25 cellular contexts compared by ENCODE assay signal in genomic region chr19:51592521-51592920, GRCh38. TPM values are rescaled to one million over a fixed set of nuclear protein-coding genes. Genes with fewer than 3 reads are reported as not detected.
A peak's percentile ranks its signal among the peaks of the same experiment; 100 is the strongest.
DNase-seq lines count a peak whose midpoint lies in the region; ATAC-seq and TF ChIP-seq lines count a peak whose summit lies in the region.
"Had no signal": no experiment of that assay in that cellular context is flagged by ENCODE, and none has a peak within 500 bp of the region (broad histone marks: within the 10 kb centered on the region; RNA-seq: fewer than 3 reads in every experiment).

No MANE protein-coding gene starts in this region.

- DNase-seq in activated naive CD4-positive, alpha-beta T cell treated with Interleukin-2 at 50 U/mL for 16 hours, result no peak
- DNase-seq in activated CD4-positive, alpha-beta memory T cell treated with anti-CD3 and anti-CD28 coated beads, Interleukin-2, amount 10 ng/mL, durations not matched to agents 7 days and 5 days, result no peak
- DNase-seq in mesothelial cell of epicardium (ENCODE audit: low spot score in 2 of 2, unreplicated experiment in 2 of 2) (no peak), progenitor cell of endocrine pancreas (ENCODE audit: low spot score, unreplicated experiment) (no peak), KG1 (lab: John Stamatoyannopoulos, UW) (no peak), left lung (no peak)
- DNase-seq: activated CD4-positive, alpha-beta T cell treated with anti-CD3 and anti-CD28 coated beads for 4 hours; activated gamma-delta T cell treated with Interleukin-2 at 50 U/mL for 16 hours; EL; kidney glomerular epithelial cell; NCI-H1092; NCI-H187 treated with DMSO at 0.1 percent for 48 hours; NCI-H526; sigmoid colon had no signal

- POLR2A ChIA-PET in activated CD4-positive, alpha-beta memory T cell treated with anti-CD3 and anti-CD28 coated beads, Interleukin-2, amount 10 ng/mL, durations not matched to agents 7 days and 5 days (lab: Charles Lee), result no interaction called here

- peak overlapping the region; percentile 52 for H3K4me3 Mint-ChIP-seq in activated naive CD4-positive, alpha-beta T cell treated with anti-CD3 and anti-CD28 coated beads, Interleukin-2, amount 50 U/mL, for 24 hours
- peak overlapping the region; percentile 28 for H3K4me3 Mint-ChIP-seq in activated CD4-positive, alpha-beta memory T cell treated with anti-CD3 and anti-CD28 coated beads, Interleukin-2, amount 10 ng/mL, durations not matched to agents 7 days and 5 days
- peak overlapping the region; percentile 44 for H3K4me3 Mint-ChIP-seq in mesothelial cell of epicardium
- peak overlapping the region; percentile 33 for H3K4me3 Mint-ChIP-seq in progenitor cell of endocrine pancreas (ENCODE audit: low read depth)

- TF ChIP-seq CTCF in mesothelial cell of epicardium (IDR thresholded peaks at IDR 0.05; ENCODE audit: unreplicated experiment), result no peak
- TF ChIP-seq CTCF in progenitor cell of endocrine pancreas (IDR thresholded peaks at IDR 0.05; ENCODE audit: unreplicated experiment), result no peak
- TF ChIP-seq CTCF in left lung (IDR thresholded peaks at IDR 0.05), result no peak

- H3K27me3 ChIP-seq in left lung, result no peaks in the 10 kb centered on the region
- H3K27me3 ChIP-seq: BLaER1 treated with 17β-estradiol and CSF1 and Interleukin-3, amounts not matched to agents 10 nM and 100 nM; SJSA1 had no signal

- H3K27ac Mint-ChIP-seq in activated naive CD4-positive, alpha-beta T cell treated with anti-CD3 and anti-CD28 coated beads, Interleukin-2, amount 50 U/mL, for 24 hours, result no peak overlapping the region
- no peak overlapping the region for H3K27ac Mint-ChIP-seq in activated CD4-positive, alpha-beta memory T cell treated with anti-CD3 and anti-CD28 coated beads, Interleukin-2, amount 10 ng/mL, durations not matched to agents 7 days and 5 days
- H3K27ac Mint-ChIP-seq in mesothelial cell of epicardium, result no peak overlapping the region
- H3K27ac Mint-ChIP-seq in progenitor cell of endocrine pancreas, result no peak overlapping the region
- H3K27ac Mint-ChIP-seq: stimulated activated naive CD8-positive, alpha-beta T cell treated with anti-CD3 and anti-CD28 coated beads, Interleukin-15, Interleukin-2, amounts not matched to agents 100 ng/mL and 50 ng/mL, for 24 hours had no signal

- peaks cover 0 to 14% of the 10 kb centered on the region in 2 donors for H3K9me3 ChIP-seq in left lung

- H3K27me3 Mint-ChIP-seq in activated naive CD4-positive, alpha-beta T cell treated with anti-CD3 and anti-CD28 coated beads, Interleukin-2, amount 50 U/mL, for 24 hours, result peaks cover 7% of the 10 kb centered on the region
- H3K27me3 Mint-ChIP-seq in activated CD4-positive, alpha-beta memory T cell treated with anti-CD3 and anti-CD28 coated beads, Interleukin-2, amount 10 ng/mL, durations not matched to agents 7 days and 5 days, result no peaks in the 10 kb centered on the region
- H3K27me3 Mint-ChIP-seq in mesothelial cell of epicardium (ENCODE audit: low read depth) (no peaks in the 10 kb centered on the region), progenitor cell of endocrine pancreas (no peaks in the 10 kb centered on the region)

- H3K27ac ChIP-seq in left lung, result no peak overlapping the region
- H3K27ac ChIP-seq: BLaER1 treated with 17β-estradiol and CSF1 and Interleukin-3, amounts not matched to agents 10 nM and 100 nM; sigmoid colon; SJSA1 had no signal

- peaks cover 4 to 24% of the 10 kb centered on the region in 2 donors for H3K4me1 ChIP-seq in left lung

- H3K36me3 ChIP-seq in left lung, result peaks cover 0 to 5% of the 10 kb centered on the region in 2 donors

- CTCF ChIA-PET in activated CD4-positive, alpha-beta memory T cell treated with anti-CD3 and anti-CD28 coated beads, Interleukin-2, amount 10 ng/mL, durations not matched to agents 7 days and 5 days (lab: Charles Lee), result no interaction called here

- ATAC-seq in esophagus mucosa, result no peak
- no peak for ATAC-seq in left lung

- H3K9me3 Mint-ChIP-seq in activated naive CD4-positive, alpha-beta T cell treated with anti-CD3 and anti-CD28 coated beads, Interleukin-2, amount 50 U/mL, for 24 hours, result peaks cover 19% of the 10 kb centered on the region
- H3K9me3 Mint-ChIP-seq in activated CD4-positive, alpha-beta memory T cell treated with anti-CD3 and anti-CD28 coated beads, Interleukin-2, amount 10 ng/mL, durations not matched to agents 7 days and 5 days, result peaks cover 25% of the 10 kb centered on the region
- H3K9me3 Mint-ChIP-seq in mesothelial cell of epicardium, result peaks cover 25% of the 10 kb centered on the region
- H3K9me3 Mint-ChIP-seq in progenitor cell of endocrine pancreas (ENCODE audit: low read depth), result peaks cover 8% of the 10 kb centered on the region

- intact Hi-C loops in left lung (cut with DNase I), result no loop called here

- H3K4me1 Mint-ChIP-seq in activated naive CD4-positive, alpha-beta T cell treated with anti-CD3 and anti-CD28 coated beads, Interleukin-2, amount 50 U/mL, for 24 hours, result peaks cover 19% of the 10 kb centered on the region
- peaks cover 25% of the 10 kb centered on the region for H3K4me1 Mint-ChIP-seq in activated CD4-positive, alpha-beta memory T cell treated with anti-CD3 and anti-CD28 coated beads, Interleukin-2, amount 10 ng/mL, durations not matched to agents 7 days and 5 days
- H3K4me1 Mint-ChIP-seq in mesothelial cell of epicardium, result peaks cover 20% of the 10 kb centered on the region
- H3K4me1 Mint-ChIP-seq in progenitor cell of endocrine pancreas (ENCODE audit: low read depth), result peaks cover 17% of the 10 kb centered on the region

- peaks cover 11% of the 10 kb centered on the region for H3K36me3 Mint-ChIP-seq in activated naive CD4-positive, alpha-beta T cell treated with anti-CD3 and anti-CD28 coated beads, Interleukin-2, amount 50 U/mL, for 24 hours
- peaks cover 12% of the 10 kb centered on the region for H3K36me3 Mint-ChIP-seq in activated CD4-positive, alpha-beta memory T cell treated with anti-CD3 and anti-CD28 coated beads, Interleukin-2, amount 10 ng/mL, durations not matched to agents 7 days and 5 days (ENCODE audit: low read depth)
- H3K36me3 Mint-ChIP-seq in mesothelial cell of epicardium, result peaks cover 17% of the 10 kb centered on the region
- H3K36me3 Mint-ChIP-seq in progenitor cell of endocrine pancreas (ENCODE audit: insufficient read depth), result peaks cover 15% of the 10 kb centered on the region

- no peak overlapping the region for H3K4me3 ChIP-seq in left lung
- H3K4me3 ChIP-seq: sigmoid colon, SJSA1 had no signal

RNA-seq across cellular contexts. Expression of gene ZNF175, which starts 21.4 kb away (rescaled TPM):
- total RNA-seq in activated CD4-positive, alpha-beta memory T cell treated with anti-CD3 and anti-CD28 coated beads, Interleukin-2, amount 10 ng/mL, durations not matched to agents 7 days and 5 days, result 1 to 10 TPM; 5.5 to 7.1 TPM
- total RNA-seq in mesothelial cell of epicardium (12.2 to 15.2 TPM (median 13.5 TPM) in 3 replicates), progenitor cell of endocrine pancreas (14.6 and 14.9 TPM in 2 replicates), esophagus mucosa (5.8 TPM), left lung (10 to 100 TPM in 1 of 2 donors, 1 to 10 TPM in 1; 9.4 to 13.3 TPM)

RNA-seq across cellular contexts. Expression of gene SIGLEC5, which starts 37.7 kb away (rescaled TPM):
- not detected for total RNA-seq in activated CD4-positive, alpha-beta memory T cell treated with anti-CD3 and anti-CD28 coated beads, Interleukin-2, amount 10 ng/mL, durations not matched to agents 7 days and 5 days
- total RNA-seq in mesothelial cell of epicardium (not detected in 3 replicates), progenitor cell of endocrine pancreas (not detected in 2 replicates), esophagus mucosa (not detected), left lung (10 to 100 TPM in 1 of 2 donors, not detected in 1; 11.0 TPM)
- total RNA-seq: dermis microvascular lymphatic vessel endothelial cell; endothelial cell of umbilical vein; H7; LHCN-M2; lung microvascular endothelial cell; SJSA1; T-helper 1 cell treated with Interleukin-12 subunit alpha and Interleukin-12 subunit beta and Interleukin-4 antibody, amounts not matched to agents 30 ng/mL and 1 ng/mL, for 36 hours had no signal

RNA-seq across cellular contexts. Expression of gene SIGLEC14, which starts 54.1 kb away (rescaled TPM):
- total RNA-seq in activated CD4-positive, alpha-beta memory T cell treated with anti-CD3 and anti-CD28 coated beads, Interleukin-2, amount 10 ng/mL, durations not matched to agents 7 days and 5 days, result not detected
- not detected in 3 replicates for total RNA-seq in mesothelial cell of epicardium
- total RNA-seq in progenitor cell of endocrine pancreas, result not detected in 2 replicates
- 0.80 TPM for total RNA-seq in esophagus mucosa
- 10 to 100 TPM; 13.4 to 59.9 TPM for total RNA-seq in left lung
- total RNA-seq: dermis microvascular lymphatic vessel endothelial cell; endothelial cell of umbilical vein; H7; LHCN-M2; lung microvascular endothelial cell; SJSA1; T-helper 1 cell treated with Interleukin-12 subunit alpha and Interleukin-12 subunit beta and Interleukin-4 antibody, amounts not matched to agents 30 ng/mL and 1 ng/mL, for 36 hours had no signal
